8 cellular contexts compared by ENCODE assay signal in the genomic region with DNA sequence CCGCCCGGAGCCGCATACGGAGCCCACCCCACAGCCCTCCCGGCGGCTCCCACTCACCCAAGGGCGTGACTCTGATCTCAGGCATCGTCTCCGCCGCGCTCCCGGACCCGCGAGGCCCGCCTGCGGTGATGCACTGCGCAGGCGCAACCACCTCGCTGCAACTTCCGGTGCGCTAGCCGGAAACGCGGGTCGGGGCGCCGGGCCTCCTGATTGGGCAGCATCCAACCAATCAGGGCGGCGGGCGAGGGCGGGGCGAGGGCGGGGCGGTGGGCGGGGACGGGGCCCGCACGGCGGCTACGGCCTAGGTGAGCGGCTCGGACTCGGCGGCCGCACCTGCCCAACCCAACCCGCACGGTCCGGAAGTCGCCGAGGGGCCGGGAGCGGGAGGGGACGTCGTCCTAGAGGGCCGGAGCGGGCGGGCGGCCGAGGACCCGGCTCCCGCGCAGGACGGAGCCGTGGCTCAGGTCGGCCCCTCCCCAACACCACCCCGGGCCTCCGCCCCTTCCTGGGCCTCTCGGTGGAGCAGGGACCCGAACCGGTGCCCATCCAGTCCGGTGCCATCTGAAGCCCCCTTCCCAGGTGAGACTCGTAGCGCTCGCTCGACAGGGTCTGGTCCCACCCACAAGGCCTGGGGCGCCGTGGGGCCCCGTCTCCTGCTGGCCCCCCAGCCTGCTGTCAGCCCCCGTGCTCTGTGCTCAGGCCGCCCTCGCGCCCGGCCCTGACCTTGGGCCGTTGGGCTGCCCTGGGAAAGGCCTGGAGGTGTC. TPM values are rescaled to one million over a fixed set of nuclear protein-coding genes. Genes with fewer than 3 reads are reported as not detected.
DNase-seq lines count a peak whose midpoint lies in the region; ATAC-seq and TF ChIP-seq lines count a peak whose summit lies in the region.

A gene (plus strand): TSS at position 279 of the 764 bp plus-strand sequence. CDS start 2,109 bp downstream, outside the sequence.
A gene (minus strand): TSS at position 137 of the 764 bp plus-strand sequence. CDS start 52 bp downstream, at position 85.

- peak within 1 kb of the TSS; percentile 96 for H3K9ac ChIP-seq in fibroblast of lung (ENCODE audit: insufficient read depth, low read length)

- peaks cover 19% of the 10 kb centered on the region for H3K4me1 ChIP-seq in fibroblast of lung (ENCODE audit: control insufficient read depth, extremely low read depth, insufficient read depth, low read length)

- H3K36me3 Mint-ChIP-seq in IgD-negative memory B cell (peaks cover 4% of the 10 kb centered on the region), natural killer cell (no peaks in the 10 kb centered on the region)

- H3K4me3 Mint-ChIP-seq in IgD-negative memory B cell: peak within 1 kb of the TSS; percentile 85 to 94 (median 90)
- H3K4me3 Mint-ChIP-seq in natural killer cell: peak within 1 kb of the TSS; percentile 93

- TF ChIP-seq CTCF in fibroblast of lung (conservative IDR thresholded peaks at IDR 0.05 in 1 of 2, IDR thresholded peaks at IDR 0.05 in 1 of 2; ENCODE audit: low read depth in 1 of 2, low read length in 2 of 2) (no peak), natural killer cell (IDR thresholded peaks at IDR 0.05) (no peak)

- H3K9me3 Mint-ChIP-seq in IgD-negative memory B cell: no peaks in the 10 kb centered on the region
- no peaks in the 10 kb centered on the region for H3K9me3 Mint-ChIP-seq in natural killer cell

- H3K9me3 ChIP-seq in fibroblast of lung (ENCODE audit: control insufficient read depth, insufficient read depth, low read depth, low read length): no peaks in the 10 kb centered on the region

- H3K4me3 ChIP-seq in fibroblast of lung (replicated peaks in 1 of 4; ENCODE audit: control extremely low read depth in 1 of 4, insufficient read depth in 1 of 4, low read depth in 3 of 4, low read length in 4 of 4): peak within 1 kb of the TSS; percentile 68 to 86 (median 84)

- H3K79me2 ChIP-seq in fibroblast of lung (ENCODE audit: control insufficient read depth, insufficient read depth, low read length): peaks cover 55% of the 10 kb centered on the region

- intact Hi-C loops in natural killer cell (cut with micrococcal nuclease): no loop called here

- no peaks in the 10 kb centered on the region for H3K27me3 ChIP-seq in fibroblast of lung (ENCODE audit: control insufficient read depth, insufficient read depth, low read length)

- H3K36me3 ChIP-seq in fibroblast of lung (ENCODE audit: control insufficient read depth, insufficient read depth, low read length): peaks cover 11% of the 10 kb centered on the region

- H3K27me3 Mint-ChIP-seq in IgD-negative memory B cell (no peaks in the 10 kb centered on the region), natural killer cell (ENCODE audit: low read depth in 2 of 2) (no peaks in the 10 kb centered on the region)

- DNase-seq in DMS153 treated with DMSO at 0.1 percent for 48 hours (lab: John Stamatoyannopoulos, UW; ENCODE audit: unreplicated experiment): peak; percentile 95
- DNase-seq in RPMI8226: peak; percentile 97
- DNase-seq in activated T-helper 1 cell treated with anti-CD3 and anti-CD28 coated beads, Interleukin-2, amount 50 U/mL, for 16 hours (ENCODE audit: low read depth in 1 of 2, low spot score in 1 of 2): peak; percentile 93 to 95
- peak; percentile 78 to 89 for DNase-seq in fibroblast of lung (ENCODE audit: low read depth in 2 of 2)
- peak; percentile 92 for DNase-seq in natural killer cell
- DNase-seq in stimulated activated naive CD4-positive, alpha-beta T cell (lab: John Stamatoyannopoulos, UW): peak; percentile 89 to 96 (median 95)

- peak; percentile 68 for ATAC-seq in GM21529 (IDR thresholded peaks at IDR 0.05; ENCODE audit: unreplicated experiment)
- peak; percentile 91 to 92 (median 92) for ATAC-seq in natural killer cell

- H3K4me1 Mint-ChIP-seq in IgD-negative memory B cell (peaks cover 0 to 17% (median 17%) of the 10 kb centered on the region in 3 donors), natural killer cell (peaks cover 20 to 38% of the 10 kb centered on the region in 2 donors)

- no peaks in the 10 kb centered on the region for H4K20me1 ChIP-seq in fibroblast of lung (ENCODE audit: control insufficient read depth, extremely low read depth, insufficient read depth, low read length)

- H3K4me2 ChIP-seq in fibroblast of lung (ENCODE audit: extremely low read depth, insufficient read depth, low read length): peak within 1 kb of the TSS; percentile 92

- peak within 1 kb of the TSS; percentile 53 for H2AFZ ChIP-seq in fibroblast of lung (ENCODE audit: low read length)

- peak within 1 kb of the TSS; percentile 92 for H3K27ac ChIP-seq in fibroblast of lung (ENCODE audit: insufficient read depth, low read length)

- peak within 1 kb of the TSS; percentile 85 to 97 (median 93) for H3K27ac Mint-ChIP-seq in IgD-negative memory B cell
- H3K27ac Mint-ChIP-seq in natural killer cell: peak within 1 kb of the TSS; percentile 80 to 90

RNA-seq across cellular contexts. Expression of the first gene that starts in this region (rescaled TPM):
- polyA plus RNA-seq in IgD-negative memory B cell (31.7 TPM), fibroblast of lung (6.0 and 6.2 TPM in 2 replicates)
- total RNA-seq in fibroblast of lung (9.0 and 10.1 TPM in 2 replicates), natural killer cell (10 to 100 TPM in 2 of 3 donors, 1 to 10 TPM in 1; 8.0 to 14.6 (median 12.3) TPM)
- polyA plus RNA-seq in fibroblast of lung (2012): 13.5 and 18.1 TPM in 2 replicates
- polyA minus RNA-seq in fibroblast of lung (ENCODE audit: low replicate concordance): 4.4 and 5.6 TPM in 2 replicates

RNA-seq across cellular contexts. Expression of the second gene that starts in this region (rescaled TPM):
- polyA plus RNA-seq in IgD-negative memory B cell (65.8 TPM), fibroblast of lung (44.1 and 73.0 TPM in 2 replicates)
- total RNA-seq in fibroblast of lung (46.2 and 69.2 TPM in 2 replicates), natural killer cell (100 to 1,000 TPM; 150 to 189 (median 181) TPM)
- 67.0 and 92.9 TPM in 2 replicates for polyA plus RNA-seq in fibroblast of lung (2012)
- polyA minus RNA-seq in fibroblast of lung (ENCODE audit: low replicate concordance): 210 and 377 TPM in 2 replicates

Comparison
In these comparisons a context has a peak if more than half of its experiments do, and no peak if none do; other contexts are left out.
1. Peak in every context shown above with its lines: DNase-seq, ATAC-seq, H3K4me3 ChIP-seq and H3K27ac ChIP-seq.